ENCODE assay signal across 8 cellular contexts in the genomic region with DNA sequence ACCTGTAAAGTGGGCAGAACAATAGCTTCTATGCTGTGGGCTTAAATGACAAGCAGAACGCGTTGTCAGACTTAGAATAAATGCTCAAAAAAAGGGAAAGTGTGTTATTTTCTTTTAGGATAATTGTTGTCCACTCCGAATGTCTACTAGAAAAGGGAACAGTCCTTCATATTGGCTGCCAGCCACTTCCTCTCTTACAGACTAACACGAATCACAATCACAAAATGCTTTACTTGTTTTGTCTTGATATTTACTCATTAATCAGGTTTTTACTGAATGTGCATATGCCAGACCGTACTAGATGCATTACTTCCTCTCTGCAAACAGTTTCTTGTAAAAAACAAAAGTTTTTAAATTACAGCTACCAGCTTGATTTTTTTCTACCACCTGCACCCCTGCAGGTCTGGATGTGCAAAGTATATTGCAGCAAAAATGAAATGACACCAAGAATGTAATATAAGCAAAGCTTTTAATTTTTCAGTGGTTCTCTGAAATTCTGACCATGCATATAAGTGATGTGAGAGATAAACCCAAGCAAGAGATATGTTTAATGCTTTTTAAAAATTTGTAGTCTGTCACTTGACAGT. TPM values are rescaled to one million over a fixed set of nuclear protein-coding genes. Genes with fewer than 3 reads are reported as not detected.
DNase-seq lines count a peak whose midpoint lies in the region; ATAC-seq and TF ChIP-seq lines count a peak whose summit lies in the region.

No MANE protein-coding gene starts in this region.

- H3K36me3 Mint-ChIP-seq in CD14-positive monocyte, result peaks cover 12 to 20% of the 10 kb centered on the region in 2 donors

- H3K9me3 ChIP-seq in MG63 (no peaks in the 10 kb centered on the region), breast epithelium (no peaks in the 10 kb centered on the region), muscle layer of duodenum (ENCODE audit: control insufficient read depth in 1 of 2, low read length in 2 of 2) (no peaks in the 10 kb centered on the region)

- peak overlapping the region; percentile 100 for H3K4me3 ChIP-seq in MG63
- H3K4me3 ChIP-seq in breast epithelium, result peak overlapping the region; percentile 93 to 99 (median 95)
- peak overlapping the region; percentile 90 to 93 for H3K4me3 ChIP-seq in muscle layer of duodenum (ENCODE audit: low read depth in 1 of 2, low read length in 2 of 2)

- H3K4me1 Mint-ChIP-seq in CD14-positive monocyte, result peaks cover 15% of the 10 kb centered on the region

- H3K4me1 ChIP-seq in breast epithelium (peaks cover 0 to 6% of the 10 kb centered on the region in 2 donors), muscle layer of duodenum (ENCODE audit: control insufficient read depth in 1 of 2, insufficient read depth in 2 of 2, low read length in 2 of 2) (peaks cover 6 to 23% of the 10 kb centered on the region in 2 donors)

- H3K27me3 Mint-ChIP-seq in CD14-positive monocyte (ENCODE audit: low read depth in 3 of 3), result no peaks in the 10 kb centered on the region

- DNase-seq in CD14-positive monocyte (ENCODE audit: low spot score), result no peak
- DNase-seq in MG63, result no peak
- no peak for DNase-seq in breast epithelium (ENCODE audit: low spot score in 2 of 2)
- no peak for DNase-seq in stimulated activated CD4-positive, alpha-beta T cell treated with anti-CD3 and anti-CD28 coated beads, Interleukin-4, amount 100 ng/mL, for 1 hour
- no peak for DNase-seq in NCI-H2081 (lab: John Stamatoyannopoulos, UW)

- peaks cover 6% of the 10 kb centered on the region for H3K36me3 ChIP-seq in MG63
- no peaks in the 10 kb centered on the region for H3K36me3 ChIP-seq in breast epithelium
- H3K36me3 ChIP-seq in muscle layer of duodenum (ENCODE audit: control insufficient read depth in 1 of 2, insufficient read depth in 2 of 2, low read length in 2 of 2), result peaks cover 0 to 9% of the 10 kb centered on the region in 2 donors

- H3K27ac Mint-ChIP-seq in CD14-positive monocyte, result peak overlapping the region; percentile 89 to 95 (median 92)

- intact Hi-C loops in CD14-positive monocyte (cut with micrococcal nuclease) (loop anchor here (2.0 to 5.0 kb wide), 2 partner anchors 36 kb away; a partner anchor contains a TSS), breast epithelium (cut with DNase I; ENCODE audit: low total_unique reads) (no loop called here)

- ATAC-seq in HG03521 (IDR thresholded peaks at IDR 0.05; ENCODE audit: unreplicated experiment) (no peak), GM18867 (IDR thresholded peaks at IDR 0.05; ENCODE audit: unreplicated experiment) (no peak)

- H3K27me3 ChIP-seq in MG63 (no peaks in the 10 kb centered on the region), breast epithelium (no peaks in the 10 kb centered on the region), muscle layer of duodenum (ENCODE audit: low read depth, low read length) (no peaks in the 10 kb centered on the region)

- TF ChIP-seq CTCF in CD14-positive monocyte (IDR thresholded peaks at IDR 0.05) (no peak), breast epithelium (IDR thresholded peaks at IDR 0.05) (no peak)

- H3K9me3 Mint-ChIP-seq in CD14-positive monocyte, result no peaks in the 10 kb centered on the region

- no peak for TF ChIP-seq POLR2A in breast epithelium (IDR thresholded peaks at IDR 0.05)

- H3K27ac ChIP-seq in breast epithelium (peak overlapping the region; percentile 92), muscle layer of duodenum (ENCODE audit: low read length) (peak overlapping the region; percentile 94)

- H3K4me3 Mint-ChIP-seq in CD14-positive monocyte, result peak overlapping the region; percentile 90 to 94

RNA-seq across cellular contexts. Expression of a gene that starts 0.8 kb away (rescaled TPM):
- polyA plus RNA-seq in CD14-positive monocyte, result 1 to 10 TPM; 1.6 to 2.7 TPM
- total RNA-seq in MG63 (2014; rRNA removed; shearing (Covaris generic); ENCODE audit: low replicate concordance), result 17.9 and 18.9 TPM in 2 replicates
- total RNA-seq in breast epithelium, result 10 to 100 TPM; 11.0 to 20.3 (median 20.1) TPM

RNA-seq across cellular contexts. Expression of a gene that starts 36.8 kb away (rescaled TPM):
- polyA plus RNA-seq in CD14-positive monocyte, result under 1 TPM in 1 of 2 donors, not detected in 1; 0.09 TPM
- total RNA-seq in MG63 (2014; rRNA removed; shearing (Covaris generic); ENCODE audit: low replicate concordance), result 71.5 and 73.9 TPM in 2 replicates
- under 1 TPM; 0.33 to 0.64 (median 0.59) TPM for total RNA-seq in breast epithelium

Comparison
In these comparisons a context has a peak if more than half of its experiments do, and no peak if none do; other contexts are left out.
1. RNA of a gene that starts 36.8 kb away (total RNA-seq): 71.5 to 73.9 TPM in MG63; 0.33 to 0.64 TPM in breast epithelium; every median in the first group is over 10 times any median in the second.
2. Peak in every context shown above with its lines, with median percentiles within 50 percentile points of each other: H3K4me3 ChIP-seq.